28 cellular contexts compared by ENCODE assay signal in genomic region chr1:44621841-44622286, GRCh38. TPM values are rescaled to one million over a fixed set of nuclear protein-coding genes. Genes with fewer than 3 reads are reported as not detected.
DNase-seq lines count a peak whose midpoint lies in the region; ATAC-seq and TF ChIP-seq lines count a peak whose summit lies in the region.
"Had no signal": no experiment of that assay in that cellular context is flagged by ENCODE, and none has a peak within 500 bp of the region (broad histone marks: within the 10 kb centered on the region; RNA-seq: fewer than 3 reads in every experiment).

No MANE protein-coding gene starts in this region.

- H3K36me3 ChIP-seq in HEK293 (ENCODE audit: control insufficient read depth in 2 of 2, insufficient read depth in 1 of 2, low read length in 2 of 2) (no peaks in the 10 kb centered on the region), endodermal cell (ENCODE audit: control insufficient read depth, insufficient read depth, low read length) (no peaks in the 10 kb centered on the region)
- H3K36me3 ChIP-seq: left ventricle myocardium inferior, transverse colon had no signal

- H3K36me3 Mint-ChIP-seq in endodermal cell (ENCODE audit: low read depth) = no peaks in the 10 kb centered on the region
- H3K36me3 Mint-ChIP-seq in nephron progenitor cell (ENCODE audit: low read depth) = no peaks in the 10 kb centered on the region
- H3K36me3 Mint-ChIP-seq: naive B cell had no signal

- no peak overlapping the region for H3K9ac ChIP-seq in endodermal cell (ENCODE audit: extremely low read depth, low read length, poor library complexity, severe bottlenecking)
- H3K9ac ChIP-seq: parathyroid adenoma had no signal

- H3K4me1 Mint-ChIP-seq in endodermal cell (peaks cover 24% of the 10 kb centered on the region), nephron progenitor cell (peaks cover 78% of the 10 kb centered on the region)
- H3K4me1 Mint-ChIP-seq: naive B cell had no signal

- no peak overlapping the region for H3K27ac Mint-ChIP-seq in endodermal cell
- no peak overlapping the region for H3K27ac Mint-ChIP-seq in nephron progenitor cell
- H3K27ac Mint-ChIP-seq: activated CD4-positive, alpha-beta T cell treated with anti-CD3 and anti-CD28 coated beads, Interleukin-2, amount 10 ng/mL, durations not matched to agents 24 days and 14 days; activated naive CD4-positive, alpha-beta T cell treated with anti-CD3 and anti-CD28 coated beads for 36 hours had no signal

- POLR2A ChIA-PET in HEK293 (lab: Yijun Ruan, JAX) = interaction anchor here (2.8 kb wide), 1 partner anchor 10 kb away, joined by 11 read pairs; no protein-coding TSS in a partner anchor

- H3K9me3 ChIP-seq in HEK293 (ENCODE audit: control insufficient read depth, insufficient read depth, low read depth, low read length) (no peaks in the 10 kb centered on the region), endodermal cell (ENCODE audit: control insufficient read depth, low read length) (no peaks in the 10 kb centered on the region)
- H3K9me3 ChIP-seq: left ventricle myocardium inferior, transverse colon had no signal

- H3K27ac ChIP-seq in HEK293 (ENCODE audit: extremely low read depth, low read depth, low read length) (no peak overlapping the region), endodermal cell (ENCODE audit: low read depth, low read length) (peak overlapping the region; percentile 8)
- H3K27ac ChIP-seq: hepatocyte, left ventricle myocardium inferior, parathyroid adenoma, transverse colon, VCaP had no signal

- H3K4me3 ChIP-seq in HEK293 (ENCODE audit: low read depth, low read length) (no peak overlapping the region), endodermal cell (ENCODE audit: low read length) (no peak overlapping the region)
- H3K4me3 ChIP-seq: dorsolateral prefrontal cortex, hepatocyte, left ventricle myocardium inferior, transverse colon had no signal

- peak; percentile 41 for DNase-seq in AG08395 (ENCODE audit: low spot score)
- DNase-seq in endodermal cell = no peak
- no peak for DNase-seq in nephron progenitor cell
- no peak for DNase-seq in cerebellar nuclear complex (lab: John Stamatoyannopoulos, UW)
- DNase-seq: activated CD4-positive, alpha-beta T cell treated with anti-CD3 and anti-CD28 coated beads, Interleukin-2, amount 10 ng/mL, durations not matched to agents 24 days and 14 days; activated naive CD4-positive, alpha-beta T cell treated with anti-CD3 and anti-CD28 coated beads for 36 hours; activated T-cell treated with anti-CD3 and anti-CD28 coated beads, Interleukin-2, amount 50 U/mL, for 48 hours; dorsolateral prefrontal cortex; foreskin melanocyte; GOT3; Kasumi-1; left ventricle myocardium inferior; naive B cell; NCI-H187 treated with DMSO at 0.1 percent for 48 hours; NCI-H69; RPMI8226; stimulated activated CD4-positive, alpha-beta T cell treated with anti-CD3 and anti-CD28 coated beads, Interleukin-15, amount 100 ng/mL, for 24 hours; T-helper 2 cell; transverse colon had no signal

- TF ChIP-seq CTCF in HEK293 (tag by site-specific recombination; IDR thresholded peaks at IDR 0.05) (no peak), endodermal cell (conservative IDR thresholded peaks at IDR 0.05) (no peak), nephron progenitor cell (IDR thresholded peaks at IDR 0.05) (no peak)

- H3K27me3 Mint-ChIP-seq in endodermal cell (ENCODE audit: insufficient read depth) (peaks cover 35% of the 10 kb centered on the region), nephron progenitor cell (ENCODE audit: low read depth, poor library complexity) (peaks cover 19% of the 10 kb centered on the region)

- H3K27me3 ChIP-seq in endodermal cell (ENCODE audit: control insufficient read depth, insufficient read depth, low read length, poor library complexity, severe bottlenecking) = peaks cover 17% of the 10 kb centered on the region

- ATAC-seq in HG03025 (IDR thresholded peaks at IDR 0.05; ENCODE audit: low FRiP score, unreplicated experiment) (no peak), HG03460 (IDR thresholded peaks at IDR 0.05; ENCODE audit: unreplicated experiment) (no peak), HG03432 (IDR thresholded peaks at IDR 0.05; ENCODE audit: unreplicated experiment) (no peak)
- ATAC-seq: sciatic nerve had no signal

- WGBS in endodermal cell (ENCODE audit: insufficient coverage in 1 of 2, insufficient read length in 1 of 2), 2 experiments = 90 to 92% methylated on average over 6 to 15 of the region's 15 CpGs

- H3K9me3 Mint-ChIP-seq in endodermal cell (no peaks in the 10 kb centered on the region), nephron progenitor cell (no peaks in the 10 kb centered on the region)
- H3K9me3 Mint-ChIP-seq: activated CD4-positive, alpha-beta T cell treated with anti-CD3 and anti-CD28 coated beads, Interleukin-2, amount 10 ng/mL, durations not matched to agents 24 days and 14 days; activated naive CD4-positive, alpha-beta T cell treated with anti-CD3 and anti-CD28 coated beads for 36 hours; naive B cell had no signal

- H3K4me1 ChIP-seq in HEK293 (ENCODE audit: control insufficient read depth, insufficient read depth, low read length) (peaks cover 10% of the 10 kb centered on the region), endodermal cell (ENCODE audit: control insufficient read depth, insufficient read depth, low read length) (no peaks in the 10 kb centered on the region)
- H3K4me1 ChIP-seq: parathyroid adenoma had no signal

- CTCF ChIA-PET in HEK293 (lab: Yijun Ruan, JAX) = interaction anchor here (0.7 kb wide), 1 partner anchor 31 kb away, joined by 3 read pairs; no protein-coding TSS in a partner anchor

- H3K4me3 Mint-ChIP-seq in endodermal cell = no peak overlapping the region
- H3K4me3 Mint-ChIP-seq in nephron progenitor cell = peak overlapping the region; percentile 5
- H3K4me3 Mint-ChIP-seq: activated CD4-positive, alpha-beta T cell treated with anti-CD3 and anti-CD28 coated beads, Interleukin-2, amount 10 ng/mL, durations not matched to agents 24 days and 14 days; activated naive CD4-positive, alpha-beta T cell treated with anti-CD3 and anti-CD28 coated beads for 36 hours; naive B cell had no signal

TF ChIP-seq in HEK293, 187 proteins besides CTCF, POLR2A, EP300 and RAD21:
- no peak for TF ChIP-seq ZNF791 (tag by site-specific recombination; IDR thresholded peaks at IDR 0.05)
- TF ChIP-seq EGR2 (tag by site-specific recombination; IDR thresholded peaks at IDR 0.05; ENCODE audit: low read depth) = peak; percentile 92
- no peak for TF ChIP-seq ZBTB11 (tag by site-specific recombination; conservative IDR thresholded peaks at IDR 0.05; ENCODE audit: low read depth)
- TF ChIP-seq ZFHX2 (tag by site-specific recombination; conservative IDR thresholded peaks at IDR 0.05) = peak; percentile 87

RNA-seq across cellular contexts. Expression of gene TMEM53, which starts 52.4 kb away (rescaled TPM):
- 10 to 100 TPM; 10.2 to 10.8 TPM for total RNA-seq in endodermal cell
- polyA plus RNA-seq in endodermal cell (2013, experiment 1 of 2) = 8.4 TPM
- 10.2 TPM for polyA plus RNA-seq in endodermal cell (2013, experiment 2 of 2)

RNA-seq across cellular contexts. Expression of gene ARMH1, which starts 52.6 kb away (rescaled TPM):
- total RNA-seq in endodermal cell = 1 to 10 TPM; 3.9 to 6.3 TPM
- polyA plus RNA-seq in endodermal cell (2013, experiment 1 of 2) = 6.3 TPM
- 3.6 TPM for polyA plus RNA-seq in endodermal cell (2013, experiment 2 of 2)
- total RNA-seq: A172 had no signal
